Comparison of ENCODE assay signal across 26 cellular contexts in the genomic region with DNA sequence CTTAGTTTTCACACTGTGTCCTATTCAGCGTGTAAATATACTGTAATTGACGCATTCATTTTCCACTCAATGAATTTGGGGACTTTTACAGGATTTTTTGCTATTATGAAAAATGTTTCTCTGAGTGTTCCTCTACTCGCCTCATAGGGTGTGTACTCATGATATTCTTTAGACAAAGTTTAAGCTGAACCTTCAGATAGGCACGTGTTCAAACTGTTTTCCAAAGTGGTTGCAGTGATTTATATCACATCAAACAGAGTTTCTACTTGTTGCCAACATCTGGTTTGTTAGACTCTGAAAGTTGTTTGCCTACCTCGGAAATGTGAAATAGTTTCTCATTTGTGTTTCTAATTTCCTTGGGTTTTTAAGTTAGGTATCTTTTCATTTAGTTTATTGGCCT. TPM values are rescaled to one million over a fixed set of nuclear protein-coding genes. Genes with fewer than 3 reads are reported as not detected.
"Had no signal": no experiment of that assay in that cellular context is flagged by ENCODE, and none has a peak within 500 bp of the region (broad histone marks: within the 10 kb centered on the region; RNA-seq: fewer than 3 reads in every experiment).

No MANE protein-coding gene starts in this region.

- H3K9me3 ChIP-seq: ascending aorta, body of pancreas, SJSA1 had no signal

- H3K4me3 ChIP-seq: ascending aorta, body of pancreas, SJSA1 had no signal

- DNase-seq: activated B cell treated with CpG ODN at 0.5 μM for 24 hours; activated CD4-positive, alpha-beta T cell treated with anti-CD3 and anti-CD28 coated beads for 1 hour; activated CD4-positive, alpha-beta T cell treated with anti-CD3 and anti-CD28 coated beads, Interleukin-2, amount 10 ng/mL, durations not matched to agents 24 days and 14 days; activated CD4-positive, alpha-beta T cell treated with anti-CD3 and anti-CD28 coated beads, Interleukin-2, amount 50 U/mL, for 48 hours; activated CD8-positive, alpha-beta memory T cell treated with anti-CD3 and anti-CD28 coated beads, Interleukin-2, amount 10 ng/mL, durations not matched to agents 7 days and 5 days; activated effector memory CD4-positive, alpha-beta T cell treated with anti-CD3 and anti-CD28 coated beads, Interleukin-2, amount 50 U/mL, for 16 hours; activated naive CD4-positive, alpha-beta T cell treated with Interleukin-2 at 50 U/mL for 16 hours; activated naive CD8-positive, alpha-beta T cell treated with anti-CD3 and anti-CD28 coated beads, Interleukin-2, amount 50 U/mL, for 24 hours; activated T-cell treated with anti-CD3 and anti-CD28 coated beads, Interleukin-2, amount 50 U/mL, for 4 hours; amniotic stem cell; body of pancreas; central memory CD4-positive, alpha-beta T cell; NCI-H1092; NCI-H1417 treated with DMSO at 0.1 percent for 48 hours; NCI-H1694; NCI-H2029; NCI-H2107; NCI-H2171 treated with DMSO at 0.1 percent for 48 hours; NCI-H226; PC-3; SHP77 had no signal

- ATAC-seq: activated CD8-positive, alpha-beta memory T cell treated with anti-CD3 and anti-CD28 coated beads, Interleukin-2, amount 10 ng/mL, durations not matched to agents 7 days and 5 days; activated naive CD4-positive, alpha-beta T cell treated with anti-CD3 and anti-CD28 coated beads, Interleukin-2, amount 50 U/mL, for 72 hours; activated naive CD8-positive, alpha-beta T cell treated with anti-CD3 and anti-CD28 coated beads, Interleukin-2, amount 50 U/mL, for 24 hours; activated T-cell treated with anti-CD3 and anti-CD28 coated beads, Interleukin-2, amount 50 U/mL, for 4 hours; body of pancreas; PC-3 had no signal

- H3K36me3 ChIP-seq: ascending aorta, SJSA1 had no signal

- H3K4me1 ChIP-seq: ascending aorta had no signal

- FAIRE-seq: bronchial epithelial cell had no signal

- H3K4me2 ChIP-seq: KMS-11 had no signal

- H3K27ac ChIP-seq: ascending aorta, KMS-11 had no signal

- H3K9ac ChIP-seq: KMS-11 had no signal

- H3K27me3 ChIP-seq: ascending aorta, body of pancreas, SJSA1 had no signal

RNA-seq across cellular contexts. Expression of a gene that starts 46.4 kb away (rescaled TPM):
- total RNA-seq: activated B cell treated with CpG ODN at 0.5 μM for 24 hours had no signal
